ENCODE assay signal across 19 cellular contexts in the genomic region with DNA sequence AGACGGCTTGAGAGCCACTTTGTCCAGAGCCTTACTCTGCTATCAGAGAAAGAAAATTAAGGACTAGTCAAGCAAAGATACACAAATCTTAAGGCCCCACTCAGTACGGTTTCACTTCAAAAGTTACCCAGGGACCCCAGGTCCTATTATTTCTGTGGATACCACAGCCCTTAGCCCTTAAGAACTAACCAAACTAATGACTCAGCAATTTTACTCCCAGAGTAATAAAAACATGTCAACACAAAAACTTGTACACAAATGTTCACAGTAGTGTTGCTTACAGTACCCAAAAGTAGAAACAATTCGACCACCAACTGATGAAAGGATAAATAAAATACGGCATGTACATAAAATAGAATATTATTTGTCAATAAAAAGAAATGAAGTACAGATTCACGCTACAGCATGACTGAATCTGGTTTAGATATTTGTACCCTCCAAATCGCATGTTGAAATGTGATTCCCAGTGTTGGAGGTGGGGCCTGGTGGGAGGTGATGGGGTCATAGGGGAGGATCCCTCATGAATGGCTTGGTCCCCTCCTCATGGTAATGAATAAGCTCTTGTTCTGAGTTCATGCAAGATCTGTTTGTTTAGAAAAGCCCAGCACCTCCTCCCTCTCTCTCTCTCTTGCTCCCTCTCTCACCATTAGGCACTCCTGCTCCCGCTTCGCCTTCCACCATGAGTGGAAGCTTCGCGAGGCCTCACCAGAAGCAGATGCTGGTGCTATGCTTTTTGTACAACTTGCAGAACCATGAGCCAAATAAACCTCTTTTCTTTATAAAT.
DNase-seq lines count a peak whose midpoint lies in the region; ATAC-seq and TF ChIP-seq lines count a peak whose summit lies in the region.
"Had no signal": no experiment of that assay in that cellular context is flagged by ENCODE, and none has a peak within 500 bp of the region (broad histone marks: within the 10 kb centered on the region; RNA-seq: fewer than 3 reads in every experiment).

No MANE protein-coding gene starts in this region.

- H3K4me3 ChIP-seq in HEK293 (ENCODE audit: low read depth, low read length), result no peak overlapping the region
- H3K4me3 ChIP-seq: mucosa of descending colon, smooth muscle cell had no signal

- no peak for TF ChIP-seq CTCF in HEK293 (tag by site-specific recombination; IDR thresholded peaks at IDR 0.05)

- H3K4me1 ChIP-seq in HEK293 (ENCODE audit: control insufficient read depth, insufficient read depth, low read length), result no peaks in the 10 kb centered on the region

- no peaks in the 10 kb centered on the region for H3K27me3 ChIP-seq in layer of hippocampus (ENCODE audit: control insufficient read depth, insufficient read depth, low read length)

- POLR2A ChIA-PET in HEK293 (lab: Yijun Ruan, JAX), result no interaction called here
- POLR2A ChIA-PET in HEK293T (lab: Yijun Ruan, JAX), result no interaction called here

- ATAC-seq in GM19463 (IDR thresholded peaks at IDR 0.05; ENCODE audit: unreplicated experiment), result no peak
- no peak for ATAC-seq in HG03460 (IDR thresholded peaks at IDR 0.05; ENCODE audit: unreplicated experiment)
- ATAC-seq: effector memory CD8-positive, alpha-beta T cell; mucosa of descending colon had no signal

- no peaks in the 10 kb centered on the region for H3K9me3 ChIP-seq in HEK293 (ENCODE audit: control insufficient read depth, insufficient read depth, low read depth, low read length)
- H3K9me3 ChIP-seq: mucosa of descending colon, SK-N-SH had no signal

- H3K36me3 ChIP-seq in HEK293 (ENCODE audit: control insufficient read depth in 2 of 2, insufficient read depth in 1 of 2, low read length in 2 of 2), result peaks cover 33 to 58% of the 10 kb centered on the region in 2 experiments

- CTCF ChIA-PET in HEK293 (lab: Yijun Ruan, JAX), result no interaction called here
- CTCF ChIA-PET in HEK293T (lab: Yijun Ruan, JAX), result no interaction called here

- H3K27ac ChIP-seq in HEK293 (ENCODE audit: extremely low read depth, low read depth, low read length), result no peak overlapping the region
- H3K27ac ChIP-seq in angular gyrus (ENCODE audit: low read depth, low read length), result peak overlapping the region; percentile 79
- H3K27ac ChIP-seq in layer of hippocampus (ENCODE audit: low read depth, low read length), result peak overlapping the region; percentile 68

- DNase-seq in putamen (ENCODE audit: low spot score) (peak; percentile 70), AG08395 (ENCODE audit: low spot score) (no peak), HEK293T (ENCODE audit: extremely low spot score) (no peak)
- DNase-seq: activated CD4-positive, alpha-beta T cell treated with anti-CD3 and anti-CD28 coated beads for 48 hours; activated naive CD8-positive, alpha-beta T cell treated with anti-CD3 and anti-CD28 coated beads for 36 hours; effector memory CD8-positive, alpha-beta T cell; H7; kidney glomerular epithelial cell; mucosa of descending colon; NCI-H1105; NCI-H69; SK-N-SH; trophoblast cell had no signal

TF ChIP-seq in HEK293, 187 proteins besides CTCF, POLR2A, EP300 and RAD21:
- TF ChIP-seq ZBTB21 (tag by site-specific recombination; IDR thresholded peaks at IDR 0.05) (no peak), WT1 (tag by site-specific recombination; IDR thresholded peaks at IDR 0.05) (peak; percentile 60; the same call in 1 of the 2 replicates)

TF ChIP-seq in HEK293T, 16 proteins besides CTCF, POLR2A, EP300 and RAD21:
- TF ChIP-seq L3MBTL2 (conservative IDR thresholded peaks at IDR 0.05) (no peak), FOXK2 (IDR thresholded peaks at IDR 0.05) (no peak), NFRKB (IDR thresholded peaks at IDR 0.05) (no peak), TARDBP (IDR thresholded peaks at IDR 0.05) (no peak), CTBP1 (IDR thresholded peaks at IDR 0.05; ENCODE audit: borderline replicate concordance) (no peak), ZNF384 (IDR thresholded peaks at IDR 0.05) (no peak)
- TF ChIP-seq, protein P1, sequence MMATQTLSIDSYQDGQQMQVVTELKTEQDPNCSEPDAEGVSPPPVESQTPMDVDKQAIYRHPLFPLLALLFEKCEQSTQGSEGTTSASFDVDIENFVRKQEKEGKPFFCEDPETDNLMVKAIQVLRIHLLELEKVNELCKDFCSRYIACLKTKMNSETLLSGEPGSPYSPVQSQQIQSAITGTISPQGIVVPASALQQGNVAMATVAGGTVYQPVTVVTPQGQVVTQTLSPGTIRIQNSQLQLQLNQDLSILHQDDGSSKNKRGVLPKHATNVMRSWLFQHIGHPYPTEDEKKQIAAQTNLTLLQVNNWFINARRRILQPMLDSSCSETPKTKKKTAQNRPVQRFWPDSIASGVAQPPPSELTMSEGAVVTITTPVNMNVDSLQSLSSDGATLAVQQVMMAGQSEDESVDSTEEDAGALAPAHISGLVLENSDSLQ (IDR thresholded peaks at IDR 0.05), result no peak
